In genomic region chr4:186030795-186031194, GRCh38 we compare ENCODE assay signal across 1 cellular context.
TF ChIP-seq lines count a peak whose summit lies in the region.

No MANE protein-coding gene starts in this region.

TF ChIP-seq in GM23338, 12 proteins besides CTCF, POLR2A, EP300 and RAD21:
- TF ChIP-seq, protein P1, sequence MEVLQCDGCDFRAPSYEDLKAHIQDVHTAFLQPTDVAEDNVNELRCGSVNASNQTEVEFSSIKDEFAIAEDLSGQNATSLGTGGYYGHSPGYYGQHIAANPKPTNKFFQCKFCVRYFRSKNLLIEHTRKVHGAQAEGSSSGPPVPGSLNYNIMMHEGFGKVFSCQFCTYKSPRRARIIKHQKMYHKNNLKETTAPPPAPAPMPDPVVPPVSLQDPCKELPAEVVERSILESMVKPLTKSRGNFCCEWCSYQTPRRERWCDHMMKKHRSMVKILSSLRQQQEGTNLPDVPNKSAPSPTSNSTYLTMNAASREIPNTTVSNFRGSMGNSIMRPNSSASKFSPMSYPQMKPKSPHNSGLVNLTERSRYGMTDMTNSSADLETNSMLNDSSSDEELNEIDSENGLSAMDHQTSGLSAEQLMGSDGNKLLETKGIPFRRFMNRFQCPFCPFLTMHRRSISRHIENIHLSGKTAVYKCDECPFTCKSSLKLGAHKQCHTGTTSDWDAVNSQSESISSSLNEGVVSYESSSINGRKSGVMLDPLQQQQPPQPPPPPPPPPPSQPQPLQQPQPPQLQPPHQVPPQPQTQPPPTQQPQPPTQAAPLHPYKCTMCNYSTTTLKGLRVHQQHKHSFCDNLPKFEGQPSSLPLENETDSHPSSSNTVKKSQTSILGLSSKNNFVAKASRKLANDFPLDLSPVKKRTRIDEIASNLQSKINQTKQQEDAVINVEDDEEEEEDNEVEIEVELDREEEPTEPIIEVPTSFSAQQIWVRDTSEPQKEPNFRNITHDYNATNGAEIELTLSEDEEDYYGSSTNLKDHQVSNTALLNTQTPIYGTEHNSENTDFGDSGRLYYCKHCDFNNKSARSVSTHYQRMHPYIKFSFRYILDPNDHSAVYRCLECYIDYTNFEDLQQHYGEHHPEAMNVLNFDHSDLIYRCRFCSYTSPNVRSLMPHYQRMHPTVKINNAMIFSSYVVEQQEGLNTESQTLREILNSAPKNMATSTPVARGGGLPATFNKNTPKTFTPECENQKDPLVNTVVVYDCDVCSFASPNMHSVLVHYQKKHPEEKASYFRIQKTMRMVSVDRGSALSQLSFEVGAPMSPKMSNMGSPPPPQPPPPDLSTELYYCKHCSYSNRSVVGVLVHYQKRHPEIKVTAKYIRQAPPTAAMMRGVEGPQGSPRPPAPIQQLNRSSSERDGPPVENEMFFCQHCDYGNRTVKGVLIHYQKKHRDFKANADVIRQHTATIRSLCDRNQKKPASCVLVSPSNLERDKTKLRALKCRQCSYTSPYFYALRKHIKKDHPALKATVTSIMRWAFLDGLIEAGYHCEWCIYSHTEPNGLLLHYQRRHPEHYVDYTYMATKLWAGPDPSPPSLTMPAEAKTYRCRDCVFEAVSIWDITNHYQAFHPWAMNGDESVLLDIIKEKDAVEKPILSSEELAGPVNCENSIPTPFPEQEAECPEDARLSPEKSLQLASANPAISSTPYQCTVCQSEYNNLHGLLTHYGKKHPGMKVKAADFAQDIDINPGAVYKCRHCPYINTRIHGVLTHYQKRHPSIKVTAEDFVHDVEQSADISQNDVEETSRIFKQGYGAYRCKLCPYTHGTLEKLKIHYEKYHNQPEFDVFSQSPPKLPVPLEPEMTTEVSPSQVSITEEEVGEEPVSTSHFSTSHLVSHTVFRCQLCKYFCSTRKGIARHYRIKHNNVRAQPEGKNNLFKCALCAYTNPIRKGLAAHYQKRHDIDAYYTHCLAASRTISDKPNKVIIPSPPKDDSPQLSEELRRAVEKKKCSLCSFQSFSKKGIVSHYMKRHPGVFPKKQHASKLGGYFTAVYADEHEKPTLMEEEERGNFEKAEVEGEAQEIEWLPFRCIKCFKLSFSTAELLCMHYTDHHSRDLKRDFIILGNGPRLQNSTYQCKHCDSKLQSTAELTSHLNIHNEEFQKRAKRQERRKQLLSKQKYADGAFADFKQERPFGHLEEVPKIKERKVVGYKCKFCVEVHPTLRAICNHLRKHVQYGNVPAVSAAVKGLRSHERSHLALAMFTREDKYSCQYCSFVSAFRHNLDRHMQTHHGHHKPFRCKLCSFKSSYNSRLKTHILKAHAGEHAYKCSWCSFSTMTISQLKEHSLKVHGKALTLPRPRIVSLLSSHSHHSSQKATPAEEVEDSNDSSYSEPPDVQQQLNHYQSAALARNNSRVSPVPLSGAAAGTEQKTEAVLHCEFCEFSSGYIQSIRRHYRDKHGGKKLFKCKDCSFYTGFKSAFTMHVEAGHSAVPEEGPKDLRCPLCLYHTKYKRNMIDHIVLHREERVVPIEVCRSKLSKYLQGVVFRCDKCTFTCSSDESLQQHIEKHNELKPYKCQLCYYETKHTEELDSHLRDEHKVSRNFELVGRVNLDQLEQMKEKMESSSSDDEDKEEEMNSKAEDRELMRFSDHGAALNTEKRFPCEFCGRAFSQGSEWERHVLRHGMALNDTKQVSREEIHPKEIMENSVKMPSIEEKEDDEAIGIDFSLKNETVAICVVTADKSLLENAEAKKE (CRISPR knock-in tag; IDR thresholded peaks at IDR 0.05): no peak
TF ChIP-seq in GM23338: peak in this region for 0.
